10 cellular contexts compared by ENCODE assay signal in genomic region chr11:65851083-65851579, GRCh38. TPM values are rescaled to one million over a fixed set of nuclear protein-coding genes. Genes with fewer than 3 reads are reported as not detected.
DNase-seq lines count a peak whose midpoint lies in the region; FAIRE-seq and TF ChIP-seq lines count a peak whose summit lies in the region.
"Had no signal": no experiment of that assay in that cellular context is flagged by ENCODE, and none has a peak within 500 bp of the region (broad histone marks: within the 10 kb centered on the region; RNA-seq: fewer than 3 reads in every experiment).

No MANE protein-coding gene starts in this region.

- DNase-seq in NCI-H2227 (lab: John Stamatoyannopoulos, UW; ENCODE audit: unreplicated experiment) (peak; percentile 27), NCI-H2227 treated with DMSO at 0.1 percent for 48 hours (lab: John Stamatoyannopoulos, UW) (no peak), NAMALWA (ENCODE audit: low spot score) (peak; percentile 65), bronchial epithelial cell (ENCODE audit: low read depth) (no peak), uterus (no peak), mucosa of gallbladder (ENCODE audit: low spot score) (no peak), retina (no peak)

- H3K9me3 ChIP-seq in neutrophil (no peaks in the 10 kb centered on the region), uterus (no peaks in the 10 kb centered on the region)
- H3K9me3 ChIP-seq: pancreas had no signal

- TF ChIP-seq CTCF in bronchial epithelial cell (IDR thresholded peaks at IDR 0.05; ENCODE audit: insufficient read depth, low read length, severe bottlenecking) = peak; percentile 55
- peak; percentile 23 for TF ChIP-seq CTCF in neutrophil (IDR thresholded peaks at IDR 0.05)
- TF ChIP-seq CTCF in uterus (IDR thresholded peaks at IDR 0.05) = no peak

- intact Hi-C loops in uterus (cut with DNase I; ENCODE audit: low total_unique reads) = no loop called here

- H3K27ac ChIP-seq in neutrophil (peak overlapping the region; percentile 49), uterus (no peak overlapping the region)
- H3K27ac ChIP-seq: pancreas had no signal

- no peak for FAIRE-seq in bronchial epithelial cell (lab: Jason Lieb, UNC)
- FAIRE-seq: pancreas had no signal

- H3K4me1 ChIP-seq in neutrophil (ENCODE audit: control insufficient read depth in 1 of 2, insufficient read depth in 1 of 2, low read depth in 1 of 2, low read length in 1 of 2) = peaks cover 22 to 27% of the 10 kb centered on the region in 2 experiments
- no peaks in the 10 kb centered on the region for H3K4me1 ChIP-seq in uterus

- H3K4me3 ChIP-seq in bronchial epithelial cell (ENCODE audit: low read depth, low read length) = no peak overlapping the region
- no peak overlapping the region for H3K4me3 ChIP-seq in neutrophil (ENCODE audit: low read depth in 1 of 2, low read length in 1 of 2)
- H3K4me3 ChIP-seq in uterus = no peak overlapping the region
- H3K4me3 ChIP-seq: BLaER1 treated with 17β-estradiol and CSF1 and Interleukin-3, amounts not matched to agents 10 nM and 100 nM; pancreas had no signal

- no peak for TF ChIP-seq POLR2A in uterus (IDR thresholded peaks at IDR 0.05)

- no peaks in the 10 kb centered on the region for H3K27me3 ChIP-seq in bronchial epithelial cell (ENCODE audit: control insufficient read depth, insufficient read depth, low read length)
- H3K27me3 ChIP-seq in neutrophil = no peaks in the 10 kb centered on the region
- no peaks in the 10 kb centered on the region for H3K27me3 ChIP-seq in uterus
- H3K27me3 ChIP-seq: BLaER1 treated with 17β-estradiol and CSF1 and Interleukin-3, amounts not matched to agents 10 nM and 100 nM; pancreas had no signal

- peaks cover 30% of the 10 kb centered on the region for H3K36me3 ChIP-seq in bronchial epithelial cell (ENCODE audit: control insufficient read depth, insufficient read depth, low read length)
- peaks cover 63% of the 10 kb centered on the region for H3K36me3 ChIP-seq in neutrophil
- no peaks in the 10 kb centered on the region for H3K36me3 ChIP-seq in uterus

RNA-seq across cellular contexts. Expression of gene CFL1, which starts 6.8 kb away (rescaled TPM):
- total RNA-seq in bronchial epithelial cell = 764 and 971 TPM in 2 replicates
- total RNA-seq in uterus = 100 to 1,000 TPM; 227 to 514 (median 399) TPM
- 692 TPM for total RNA-seq in mucosa of gallbladder

RNA-seq across cellular contexts. Expression of gene MUS81, which starts 9.1 kb away (rescaled TPM):
- 58.4 and 63.8 TPM in 2 replicates for total RNA-seq in bronchial epithelial cell
- 100 to 1,000 TPM in 1 of 4 donors, 10 to 100 TPM in 3; 28.8 to 108 (median 75.0) TPM for total RNA-seq in uterus
- 63.1 TPM for total RNA-seq in mucosa of gallbladder

RNA-seq across cellular contexts. Expression of gene SNX32, which starts 17.4 kb away (rescaled TPM):
- total RNA-seq in bronchial epithelial cell (under 0.01 TPM in 1 of 2 replicates, not detected in the other), uterus (1 to 10 TPM in 1 of 4 donors, under 1 TPM in 1, not detected in 2; 0.58 to 2.6 TPM), mucosa of gallbladder (1.4 TPM)

RNA-seq across cellular contexts. Expression of gene EFEMP2, which starts 21.5 kb away (rescaled TPM):
- total RNA-seq in bronchial epithelial cell (2.9 and 5.6 TPM in 2 replicates), uterus (100 to 1,000 TPM in 1 of 4 donors, 10 to 100 TPM in 3; 56.1 to 165 (median 87.3) TPM), mucosa of gallbladder (86.5 TPM)

RNA-seq across cellular contexts. Expression of gene CTSW, which starts 28.5 kb away (rescaled TPM):
- total RNA-seq in bronchial epithelial cell (not detected in 2 replicates), uterus (1 to 10 TPM in 1 of 4 donors, under 1 TPM in 1, not detected in 2; 0.62 to 3.6 TPM), mucosa of gallbladder (2.7 TPM)

Comparison
In these comparisons a context has a peak if more than half of its experiments do, and no peak if none do; other contexts are left out.
1. DNase-seq: peak in NCI-H2227 (single experiment) and NAMALWA (single experiment); none in NCI-H2227 treated with DMSO at 0.1 percent for 48 hours (single experiment), bronchial epithelial cell (single experiment), uterus (0 of 2), mucosa of gallbladder (single experiment) and retina (single experiment).
2. CTCF ChIP-seq: peak in bronchial epithelial cell (single experiment) and neutrophil (single experiment); none in uterus (0 of 4).